Comparison of ENCODE assay signal across 14 cellular contexts in genomic region chr9:98906273-98907040, GRCh38. TPM values are rescaled to one million over a fixed set of nuclear protein-coding genes. Genes with fewer than 3 reads are reported as not detected.
DNase-seq lines count a peak whose midpoint lies in the region; ATAC-seq and TF ChIP-seq lines count a peak whose summit lies in the region.
"Had no signal": no experiment of that assay in that cellular context is flagged by ENCODE, and none has a peak within 500 bp of the region (broad histone marks: within the 10 kb centered on the region; RNA-seq: fewer than 3 reads in every experiment).

No MANE protein-coding gene starts in this region.

- intact Hi-C loops in esophagus muscularis mucosa (cut with DNase I), result no loop called here

- no peak for TF ChIP-seq EP300 in esophagus muscularis mucosa (IDR thresholded peaks at IDR 0.05)

- no peaks in the 10 kb centered on the region for H3K36me3 Mint-ChIP-seq in mesothelial cell of epicardium

- peak; percentile 71 for DNase-seq in AG10803 (ENCODE audit: low read depth)
- DNase-seq in NCI-H524 (lab: John Stamatoyannopoulos, UW), result peak; percentile 40 to 73
- DNase-seq in esophagus muscularis mucosa (ENCODE audit: extremely low spot score), result no peak
- peak in 1 of 2 experiments; percentile 63 for DNase-seq in mesothelial cell of epicardium (ENCODE audit: low spot score in 2 of 2, unreplicated experiment in 2 of 2)
- DNase-seq in COLO829 (ENCODE audit: low spot score), result no peak
- DNase-seq in GDM1 (lab: John Stamatoyannopoulos, UW), result no peak
- DNase-seq in left lobe of liver (ENCODE audit: low spot score), result no peak
- no peak for DNase-seq in NCI-H510A treated with DMSO at 0.1 percent for 48 hours (lab: John Stamatoyannopoulos, UW)
- DNase-seq: activated CD4-positive, alpha-beta T cell treated with anti-CD3 and anti-CD28 coated beads, Interleukin-2, amount 50 U/mL, for 4 hours; foreskin melanocyte; H9; NCI-H1436; T-helper 2 cell had no signal

- TF ChIP-seq POLR2A in esophagus muscularis mucosa (IDR thresholded peaks at IDR 0.05; ENCODE audit: low read depth), result no peak

- H3K4me3 ChIP-seq in AG10803 (ENCODE audit: low read length) (no peak overlapping the region), esophagus muscularis mucosa (no peak overlapping the region)

- 61% methylated on average over 8 of the region's 8 CpGs for WGBS in esophagus muscularis mucosa

- H3K36me3 ChIP-seq in esophagus muscularis mucosa, result no peaks in the 10 kb centered on the region

- no peaks in the 10 kb centered on the region for H3K9me3 Mint-ChIP-seq in mesothelial cell of epicardium
- H3K9me3 Mint-ChIP-seq: H9 had no signal

- H3K27ac Mint-ChIP-seq in mesothelial cell of epicardium, result peak overlapping the region; percentile 60
- H3K27ac Mint-ChIP-seq: H9 had no signal

- H3K4me1 Mint-ChIP-seq in mesothelial cell of epicardium, result peaks cover 17% of the 10 kb centered on the region

- peaks cover 23 to 46% (median 31%) of the 10 kb centered on the region in 4 donors for H3K4me1 ChIP-seq in esophagus muscularis mucosa

- H3K27ac ChIP-seq in esophagus muscularis mucosa (replicated peaks in 1 of 4), result peak overlapping the region; percentile 28 to 40 (median 32)

- TF ChIP-seq CTCF in AG10803 (conservative IDR thresholded peaks at IDR 0.05; ENCODE audit: low read length) (no peak), esophagus muscularis mucosa (IDR thresholded peaks at IDR 0.05) (no peak), mesothelial cell of epicardium (IDR thresholded peaks at IDR 0.05; ENCODE audit: unreplicated experiment) (no peak)

- H3K9me3 ChIP-seq in esophagus muscularis mucosa, result no peaks in the 10 kb centered on the region

- no peak overlapping the region for H3K4me3 Mint-ChIP-seq in mesothelial cell of epicardium
- H3K4me3 Mint-ChIP-seq: H9 had no signal

- no peaks in the 10 kb centered on the region for H3K27me3 ChIP-seq in esophagus muscularis mucosa

- no peak for ATAC-seq in left lobe of liver

- peaks cover 3% of the 10 kb centered on the region for H3K27me3 Mint-ChIP-seq in mesothelial cell of epicardium (ENCODE audit: low read depth)

RNA-seq across cellular contexts. Expression of gene COL15A1, which starts 37.2 kb away (rescaled TPM):
- total RNA-seq in esophagus muscularis mucosa, result 100 to 1,000 TPM; 134 to 256 (median 145) TPM
- total RNA-seq in mesothelial cell of epicardium, result 42.4 to 51.0 TPM (median 50.1 TPM) in 3 replicates
- total RNA-seq in left lobe of liver, result 0.23 TPM
- total RNA-seq: H9, OCI-LY7 had no signal

Comparison
In these comparisons a context has a peak if more than half of its experiments do, and no peak if none do; other contexts are left out.
1. DNase-seq: peak in AG10803 (single experiment) and NCI-H524 (2 of 2); none in esophagus muscularis mucosa (single experiment), COLO829 (single experiment), GDM1 (single experiment), left lobe of liver (single experiment) and NCI-H510A treated with DMSO at 0.1 percent for 48 hours (single experiment).
2. RNA of gene COL15A1, which starts 37.2 kb away (total RNA-seq): 134 to 256 TPM in esophagus muscularis mucosa and 42.4 to 51.0 TPM in mesothelial cell of epicardium; 0.23 TPM in left lobe of liver (single experiment); every median in the first group is over 10 times any median in the second.